In the genomic region with DNA sequence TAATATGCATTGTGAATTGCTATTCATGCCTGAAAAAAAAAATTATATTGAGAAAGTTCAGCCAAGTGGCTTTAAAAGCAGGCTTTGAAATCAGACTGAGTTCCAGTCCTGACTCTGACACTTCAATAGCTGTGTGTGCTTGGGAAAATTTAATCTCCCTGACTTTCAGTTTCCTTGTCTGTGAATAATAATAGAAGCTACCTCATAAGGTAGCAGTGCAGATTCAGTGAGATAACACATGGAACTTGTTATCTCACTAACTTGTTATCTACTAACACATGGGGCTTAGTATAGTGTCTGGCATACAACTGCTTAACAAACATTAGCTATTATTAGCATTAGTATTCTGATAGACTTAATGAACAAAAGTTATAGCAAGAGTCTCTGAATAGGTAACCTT, we compare ENCODE assay signal across 27 cellular contexts. TPM values are rescaled to one million over a fixed set of nuclear protein-coding genes. Genes with fewer than 3 reads are reported as not detected.
DNase-seq lines count a peak whose midpoint lies in the region; ATAC-seq, FAIRE-seq and TF ChIP-seq lines count a peak whose summit lies in the region.
"Had no signal": no experiment of that assay in that cellular context is flagged by ENCODE, and none has a peak within 500 bp of the region (broad histone marks: within the 10 kb centered on the region; RNA-seq: fewer than 3 reads in every experiment).

No MANE protein-coding gene starts in this region.

- no peaks in the 10 kb centered on the region for H3K9me3 ChIP-seq in right atrium auricular region
- no peaks in the 10 kb centered on the region for H3K9me3 ChIP-seq in heart right ventricle
- H3K9me3 ChIP-seq in small intestine (ENCODE audit: control insufficient read depth, low read depth): no peaks in the 10 kb centered on the region
- H3K9me3 ChIP-seq: A549; BE2C; BLaER1 treated with 17β-estradiol and CSF1 and Interleukin-3, amounts not matched to agents 10 nM and 100 nM; HAP-1 had no signal

- DNase-seq in Right ventricle myocardium superior: no peak
- DNase-seq in right atrium auricular region (ENCODE audit: low spot score): no peak
- no peak for DNase-seq in heart right ventricle
- DNase-seq in left ventricle myocardium superior: no peak
- DNase-seq in small intestine: peak; percentile 40
- DNase-seq in effector CD8-positive, alpha-beta T cell (lab: John Stamatoyannopoulos, UW): no peak
- no peak for DNase-seq in GM13977 (ENCODE audit: low spot score)
- no peak for DNase-seq in NCI-H2196 (lab: John Stamatoyannopoulos, UW; ENCODE audit: unreplicated experiment)
- DNase-seq: 8988T; ACHN; AML-193; BE2C; CD4-positive, alpha-beta T cell; CD8-positive, alpha-beta memory T cell; DMS 273 treated with DMSO at 0.1 percent for 48 hours; DMS79; EL; GDM1; GOT3; HFFc6 had no signal

- H3K4me1 ChIP-seq in right atrium auricular region (peaks cover 0 to 24% of the 10 kb centered on the region in 2 donors), heart right ventricle (peaks cover 0 to 35% (median 13%) of the 10 kb centered on the region in 9 donors), small intestine (ENCODE audit: control insufficient read depth in 2 of 2, insufficient read depth in 1 of 2, low read depth in 1 of 2, low read length in 1 of 2) (no peaks in the 10 kb centered on the region)
- H3K4me1 ChIP-seq: A549; BE2C; BLaER1 treated with 17β-estradiol and CSF1 and Interleukin-3, amounts not matched to agents 10 nM and 100 nM; HAP-1 had no signal

- in situ Hi-C loops in GM13977 (cut with MboI; ENCODE audit: low pct_unique_long_range_greater_than_20kb, low sequenced_read_pairs, unreplicated experiment): no loop called here

- peak; percentile 70 for ATAC-seq in Right ventricle myocardium superior (ENCODE audit: poor library complexity)
- peak in 6 of 8 donors; percentile 54 to 80 (median 64) for ATAC-seq in heart right ventricle
- ATAC-seq in left ventricle myocardium superior: peak; percentile 77
- ATAC-seq: A549 had no signal

- no peak overlapping the region for H3K4me3 ChIP-seq in right atrium auricular region
- H3K4me3 ChIP-seq in heart right ventricle: no peak overlapping the region
- no peak overlapping the region for H3K4me3 ChIP-seq in small intestine (ENCODE audit: low read depth in 1 of 2, low read length in 2 of 2)
- H3K4me3 ChIP-seq: A549; BLaER1 treated with 17β-estradiol and CSF1 and Interleukin-3, amounts not matched to agents 10 nM and 100 nM; HAP-1 had no signal

- TF ChIP-seq CTCF in right atrium auricular region (IDR thresholded peaks at IDR 0.05): no peak
- no peak for TF ChIP-seq CTCF in heart right ventricle (IDR thresholded peaks at IDR 0.05)
- TF ChIP-seq CTCF in GM13977 (IDR thresholded peaks at IDR 0.05; ENCODE audit: extremely low read depth, insufficient read depth, missing control alignments): no peak

- no peaks in the 10 kb centered on the region for H3K27me3 ChIP-seq in right atrium auricular region
- no peaks in the 10 kb centered on the region for H3K27me3 ChIP-seq in heart right ventricle
- no peaks in the 10 kb centered on the region for H3K27me3 ChIP-seq in small intestine (ENCODE audit: control insufficient read depth in 2 of 2, insufficient read depth in 2 of 2, low read length in 2 of 2)
- H3K27me3 ChIP-seq: BE2C; BLaER1 treated with 17β-estradiol and CSF1 and Interleukin-3, amounts not matched to agents 10 nM and 100 nM had no signal

- peaks cover 28% of the 10 kb centered on the region for H3K36me3 ChIP-seq in right atrium auricular region
- peaks cover 0 to 63% (median 14%) of the 10 kb centered on the region in 9 donors for H3K36me3 ChIP-seq in heart right ventricle
- peaks cover 4 to 10% of the 10 kb centered on the region in 2 donors for H3K36me3 ChIP-seq in small intestine (ENCODE audit: control insufficient read depth in 2 of 2, insufficient read depth in 2 of 2, low read length in 2 of 2)

- no peak for FAIRE-seq in small intestine (lab: Jason Lieb, UNC)
- FAIRE-seq: A549, D721Med, GM12891, H54 had no signal

- intact Hi-C loops in Right ventricle myocardium superior (cut with DNase I): no loop called here
- intact Hi-C loops in heart right ventricle (cut with DNase I): no loop called here
- intact Hi-C loops in left ventricle myocardium superior (cut with micrococcal nuclease): no loop called here

- peak overlapping the region in 1 of 2 donors; percentile 75 for H3K27ac ChIP-seq in right atrium auricular region
- peak overlapping the region in 5 of 10 donors; percentile 26 to 64 (median 43) for H3K27ac ChIP-seq in heart right ventricle
- H3K27ac ChIP-seq in small intestine (ENCODE audit: low read depth in 1 of 2, low read length in 1 of 2): no peak overlapping the region
- H3K27ac ChIP-seq: A549; BLaER1 treated with 17β-estradiol and CSF1 and Interleukin-3, amounts not matched to agents 10 nM and 100 nM had no signal

RNA-seq across cellular contexts. Expression of a gene that starts 14.9 kb away (rescaled TPM):
- total RNA-seq in Right ventricle myocardium superior (29.5 TPM), right atrium auricular region (10 to 100 TPM; 31.0 to 31.8 TPM), heart right ventricle (10 to 100 TPM; 26.1 to 49.3 (median 37.9) TPM), left ventricle myocardium superior (35.6 TPM)
- polyA plus RNA-seq in heart right ventricle (10 to 100 TPM in 1 of 2 donors, 1 to 10 TPM in 1; 7.8 to 15.7 TPM), small intestine (10 to 100 TPM in 1 of 3 donors, 1 to 10 TPM in 2; 8.4 to 13.0 (median 8.6) TPM)

RNA-seq across cellular contexts. Expression of a gene that starts 40.5 kb away (rescaled TPM):
- total RNA-seq in Right ventricle myocardium superior (0.43 TPM), right atrium auricular region (not detected), heart right ventricle (under 1 TPM in 9 of 10 donors, not detected in 1; 0.07 to 0.39 (median 0.19) TPM), left ventricle myocardium superior (0.30 TPM)
- polyA plus RNA-seq in heart right ventricle (under 1 TPM; 0.10 to 0.15 TPM), small intestine (under 1 TPM in 2 of 3 donors, not detected in 1; 0.52 to 0.54 TPM)
- total RNA-seq: CD4-positive, alpha-beta T cell; CD8-positive, alpha-beta memory T cell had no signal
- polyA plus RNA-seq: A549; CD14-positive monocyte; CD8-positive, alpha-beta memory T cell had no signal
